In the genomic region with DNA sequence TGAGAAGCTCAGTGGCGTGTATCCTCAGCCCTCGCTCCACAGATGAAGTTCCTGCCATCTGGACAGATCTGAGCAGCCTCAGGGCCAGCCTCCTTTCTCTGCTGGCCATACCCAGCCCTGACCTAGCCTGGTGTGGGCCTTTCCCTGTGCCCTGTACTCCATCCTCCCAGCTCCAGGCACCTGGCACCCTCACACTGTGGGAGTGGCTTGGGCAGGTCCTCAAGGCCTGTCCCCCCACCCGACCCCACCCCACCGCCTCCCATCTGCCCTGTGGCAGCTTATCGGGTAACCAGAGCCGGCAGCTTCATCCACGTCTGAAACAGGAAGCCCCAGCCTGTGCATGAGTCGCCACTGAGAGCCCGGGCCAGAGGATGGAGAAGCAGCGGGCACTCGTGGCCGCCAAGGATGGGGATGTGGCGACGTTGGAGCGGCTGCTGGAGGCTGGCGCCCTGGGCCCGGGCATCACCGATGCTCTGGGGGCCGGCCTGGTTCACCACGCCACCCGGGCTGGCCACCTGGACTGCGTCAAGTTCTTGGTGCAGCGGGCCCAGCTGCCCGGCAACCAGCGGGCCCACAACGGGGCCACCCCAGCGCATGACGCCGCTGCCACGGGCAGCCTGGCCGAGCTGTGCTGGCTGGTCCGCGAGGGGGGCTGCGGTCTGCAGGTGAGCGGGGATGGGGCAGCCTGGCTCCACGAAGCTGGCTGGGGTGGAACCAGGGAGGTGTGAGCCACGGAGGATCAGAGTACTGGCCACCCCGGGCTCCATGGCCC, we compare ENCODE assay signal across 12 cellular contexts. TPM values are rescaled to one million over a fixed set of nuclear protein-coding genes. Genes with fewer than 3 reads are reported as not detected.
DNase-seq lines count a peak whose midpoint lies in the region; ATAC-seq and FAIRE-seq lines count a peak whose summit lies in the region.
"Had no signal": no experiment of that assay in that cellular context is flagged by ENCODE, and none has a peak within 500 bp of the region (broad histone marks: within the 10 kb centered on the region; RNA-seq: fewer than 3 reads in every experiment).

A gene with protein sequence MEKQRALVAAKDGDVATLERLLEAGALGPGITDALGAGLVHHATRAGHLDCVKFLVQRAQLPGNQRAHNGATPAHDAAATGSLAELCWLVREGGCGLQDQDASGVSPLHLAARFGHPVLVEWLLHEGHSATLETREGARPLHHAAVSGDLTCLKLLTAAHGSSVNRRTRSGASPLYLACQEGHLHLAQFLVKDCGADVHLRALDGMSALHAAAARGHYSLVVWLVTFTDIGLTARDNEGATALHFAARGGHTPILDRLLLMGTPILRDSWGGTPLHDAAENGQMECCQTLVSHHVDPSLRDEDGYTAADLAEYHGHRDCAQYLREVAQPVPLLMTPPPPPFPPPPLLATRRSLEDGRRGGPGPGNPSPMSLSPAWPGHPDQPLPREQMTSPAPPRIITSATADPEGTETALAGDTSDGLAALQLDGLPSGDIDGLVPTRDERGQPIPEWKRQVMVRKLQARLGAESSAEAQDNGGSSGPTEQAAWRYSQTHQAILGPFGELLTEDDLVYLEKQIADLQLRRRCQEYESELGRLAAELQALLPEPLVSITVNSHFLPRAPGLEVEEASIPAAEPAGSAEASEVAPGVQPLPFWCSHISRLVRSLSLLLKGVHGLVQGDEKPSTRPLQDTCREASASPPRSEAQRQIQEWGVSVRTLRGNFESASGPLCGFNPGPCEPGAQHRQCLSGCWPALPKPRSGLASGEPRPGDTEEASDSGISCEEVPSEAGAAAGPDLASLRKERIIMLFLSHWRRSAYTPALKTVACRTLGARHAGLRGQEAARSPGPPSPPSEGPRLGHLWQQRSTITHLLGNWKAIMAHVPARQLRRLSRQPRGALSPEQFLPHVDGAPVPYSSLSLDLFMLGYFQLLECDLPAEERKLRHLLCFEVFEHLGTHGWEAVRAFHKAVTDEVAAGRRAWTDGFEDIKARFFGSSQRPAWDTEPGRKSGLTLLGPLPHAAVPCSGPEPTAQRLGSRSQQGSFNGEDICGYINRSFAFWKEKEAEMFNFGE (plus strand): TSS at position 292 of the 772 bp plus-strand sequence. CDS start 80 bp downstream, at position 372.

- peaks cover 23% of the 10 kb centered on the region for H3K36me3 Mint-ChIP-seq in activated T-helper 2 cell treated with anti-CD3 and anti-CD28 coated beads, Interferon-gamma antibody, Interleukin-2, Interleukin-4, amounts not matched to agents 10 μg/mL and 5 μg/mL and 100 μg/mL, durations not matched to agents 14 hours and 24 hours and 36 hours (ENCODE audit: low read depth)
- H3K36me3 Mint-ChIP-seq: activated naive CD4-positive, alpha-beta T cell treated with anti-CD3 and anti-CD28 coated beads, Interleukin-2, amount 50 U/mL, for 24 hours had no signal

- H3K4me3 Mint-ChIP-seq in activated T-helper 2 cell treated with anti-CD3 and anti-CD28 coated beads, Interferon-gamma antibody, Interleukin-2, Interleukin-4, amounts not matched to agents 10 μg/mL and 5 μg/mL and 100 μg/mL, durations not matched to agents 14 hours and 24 hours and 36 hours (ENCODE audit: low read depth), result no peak within 1 kb of the TSS
- H3K4me3 Mint-ChIP-seq: activated naive CD4-positive, alpha-beta T cell treated with anti-CD3 and anti-CD28 coated beads, Interleukin-2, amount 50 U/mL, for 24 hours; GM23338 had no signal

- H3K27me3 Mint-ChIP-seq in activated T-helper 2 cell treated with anti-CD3 and anti-CD28 coated beads, Interferon-gamma antibody, Interleukin-2, Interleukin-4, amounts not matched to agents 10 μg/mL and 5 μg/mL and 100 μg/mL, durations not matched to agents 14 hours and 24 hours and 36 hours (ENCODE audit: low read depth), result no peaks in the 10 kb centered on the region
- H3K27me3 Mint-ChIP-seq: activated naive CD4-positive, alpha-beta T cell treated with anti-CD3 and anti-CD28 coated beads, Interleukin-2, amount 50 U/mL, for 24 hours had no signal

- no peaks in the 10 kb centered on the region for H3K9me3 ChIP-seq in small intestine (ENCODE audit: control insufficient read depth, low read depth)
- H3K9me3 ChIP-seq: right atrium auricular region had no signal

- WGBS in small intestine, 3 donors, result 81 to 85% (median 83%) methylated on average over 33 to 38 of the region's 38 CpGs

- H3K27ac Mint-ChIP-seq in activated T-helper 2 cell treated with anti-CD3 and anti-CD28 coated beads, Interferon-gamma antibody, Interleukin-2, Interleukin-4, amounts not matched to agents 10 μg/mL and 5 μg/mL and 100 μg/mL, durations not matched to agents 14 hours and 24 hours and 36 hours, result peak within 1 kb of the TSS; percentile 46
- H3K27ac Mint-ChIP-seq: activated naive CD4-positive, alpha-beta T cell treated with anti-CD3 and anti-CD28 coated beads, Interleukin-2, amount 50 U/mL, for 24 hours had no signal

- intact Hi-C loops in activated T-helper 2 cell treated with anti-CD3 and anti-CD28 coated beads, Interferon-gamma antibody, Interleukin-2, Interleukin-4, amounts not matched to agents 10 μg/mL and 5 μg/mL and 100 μg/mL, durations not matched to agents 14 hours and 24 hours and 36 hours (cut with micrococcal nuclease), result loop anchor here (10.0 kb wide), 1 partner anchor 245 kb away; the partner anchor contains the start of gene RAMP1
- intact Hi-C loops in cardiac septum (cut with DNase I), result no loop called here

- peaks cover 3% of the 10 kb centered on the region for H3K4me1 Mint-ChIP-seq in activated T-helper 2 cell treated with anti-CD3 and anti-CD28 coated beads, Interferon-gamma antibody, Interleukin-2, Interleukin-4, amounts not matched to agents 10 μg/mL and 5 μg/mL and 100 μg/mL, durations not matched to agents 14 hours and 24 hours and 36 hours (ENCODE audit: low read depth)

- FAIRE-seq in small intestine (lab: Jason Lieb, UNC), result no peak
- FAIRE-seq: endometrium had no signal

- no peaks in the 10 kb centered on the region for H3K4me1 ChIP-seq in small intestine (ENCODE audit: control insufficient read depth in 2 of 2, insufficient read depth in 1 of 2, low read depth in 1 of 2, low read length in 1 of 2)

- H3K36me3 ChIP-seq in small intestine (ENCODE audit: control insufficient read depth in 2 of 2, insufficient read depth in 2 of 2, low read length in 2 of 2), result no peaks in the 10 kb centered on the region
- H3K36me3 ChIP-seq: right atrium auricular region had no signal

- H3K27me3 ChIP-seq in small intestine (ENCODE audit: control insufficient read depth in 2 of 2, insufficient read depth in 2 of 2, low read length in 2 of 2), result no peaks in the 10 kb centered on the region
- H3K27me3 ChIP-seq: right atrium auricular region had no signal

- H3K27ac ChIP-seq in small intestine (ENCODE audit: low read depth in 1 of 2, low read length in 1 of 2), result no peak within 1 kb of the TSS

- no peaks in the 10 kb centered on the region for H3K9me3 Mint-ChIP-seq in activated T-helper 2 cell treated with anti-CD3 and anti-CD28 coated beads, Interferon-gamma antibody, Interleukin-2, Interleukin-4, amounts not matched to agents 10 μg/mL and 5 μg/mL and 100 μg/mL, durations not matched to agents 14 hours and 24 hours and 36 hours
- H3K9me3 Mint-ChIP-seq: activated naive CD4-positive, alpha-beta T cell treated with anti-CD3 and anti-CD28 coated beads, Interleukin-2, amount 50 U/mL, for 24 hours; GM23338 had no signal

- ATAC-seq in HG02678 (IDR thresholded peaks at IDR 0.05; ENCODE audit: unreplicated experiment), result no peak
- ATAC-seq: GM23338 had no signal

- no peak within 1 kb of the TSS for H3K4me3 ChIP-seq in small intestine (ENCODE audit: low read depth in 1 of 2, low read length in 2 of 2)
- H3K4me3 ChIP-seq: GM23338, right atrium auricular region had no signal

- peak; percentile 21 for DNase-seq in EH (ENCODE audit: low read depth)
- peak; percentile 61 for DNase-seq in NCI-H2171 treated with DMSO at 0.1 percent for 48 hours (lab: John Stamatoyannopoulos, UW)
- no peak for DNase-seq in activated T-helper 2 cell treated with anti-CD3 and anti-CD28 coated beads, Interferon-gamma antibody, Interleukin-2, Interleukin-4, amounts not matched to agents 10 μg/mL and 5 μg/mL and 100 μg/mL, durations not matched to agents 14 hours and 24 hours and 36 hours (ENCODE audit: low spot score)
- DNase-seq in small intestine, result peak; percentile 27
- DNase-seq in NCI-H1092 (lab: John Stamatoyannopoulos, UW), result no peak
- DNase-seq in cardiac septum (ENCODE audit: low spot score), result no peak
- DNase-seq: SHP77 had no signal

RNA-seq across cellular contexts. Expression of the gene that starts here (rescaled TPM):
- 0.07 and 0.14 TPM in 2 replicates for total RNA-seq in activated T-helper 2 cell treated with anti-CD3 and anti-CD28 coated beads, Interferon-gamma antibody, Interleukin-2, Interleukin-4, amounts not matched to agents 10 μg/mL and 5 μg/mL and 100 μg/mL, durations not matched to agents 14 hours and 24 hours and 36 hours
- polyA plus RNA-seq in small intestine, result under 1 TPM in 2 of 3 donors, not detected in 1; 0.54 to 0.64 TPM
- total RNA-seq in cardiac septum, result 0.08 TPM

Comparison
In these comparisons a context has a peak if more than half of its experiments do, and no peak if none do; other contexts are left out.
1. Peak in DNase-seq in small intestine; RNA of the gene not detected or under 1 TPM.
2. DNase-seq: peak in EH (single experiment) and NCI-H2171 treated with DMSO at 0.1 percent for 48 hours (single experiment); none in activated T-helper 2 cell treated with anti-CD3 and anti-CD28 coated beads, Interferon-gamma antibody, Interleukin-2, Interleukin-4, amounts not matched to agents 10 μg/mL and 5 μg/mL and 100 μg/mL, durations not matched to agents 14 hours and 24 hours and 36 hours (single experiment), NCI-H1092 (single experiment) and cardiac septum (single experiment).